8 cellular contexts compared by ENCODE assay signal in the genomic region with DNA sequence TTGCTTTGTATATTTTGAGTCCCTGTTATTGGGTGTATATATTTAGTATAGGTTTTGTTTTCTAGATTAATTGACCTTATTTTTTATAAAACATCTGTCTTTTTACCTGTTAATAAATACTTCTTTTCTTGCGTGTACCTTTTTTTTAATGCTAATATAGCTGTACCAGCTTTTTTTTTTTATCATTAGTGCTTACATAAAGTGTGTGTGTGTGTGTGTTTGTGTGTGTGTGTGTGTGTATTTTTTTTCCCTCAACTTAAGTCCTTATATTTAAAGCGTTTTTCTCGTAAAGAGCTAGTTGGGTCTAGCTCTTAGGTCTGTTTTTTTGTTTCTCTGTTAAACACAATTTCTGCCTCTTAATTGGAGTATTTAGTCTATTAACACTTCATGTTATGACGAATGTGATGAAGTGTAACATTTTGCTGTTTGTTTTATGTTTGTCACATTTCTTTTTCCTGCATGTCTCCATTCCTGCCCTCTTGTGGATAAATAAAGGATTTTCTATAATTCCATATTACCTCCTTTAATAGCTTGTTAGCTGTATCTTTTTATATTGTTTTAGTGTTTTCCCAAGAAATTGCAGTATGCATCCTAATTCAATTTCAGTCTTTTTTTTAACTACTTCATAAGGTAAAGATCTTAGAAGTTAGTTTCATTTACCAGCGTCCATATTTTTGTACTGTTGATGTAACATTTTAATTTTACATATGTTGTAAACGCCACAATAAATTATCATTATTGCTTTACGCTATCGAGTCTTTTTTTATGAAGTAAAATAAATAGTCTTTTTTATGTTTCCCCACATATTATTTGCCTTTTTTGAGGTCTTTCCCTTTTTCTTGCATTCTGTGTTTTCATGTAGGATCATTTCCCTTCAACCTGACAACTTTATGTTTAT. TPM values are rescaled to one million over a fixed set of nuclear protein-coding genes. Genes with fewer than 3 reads are reported as not detected.
DNase-seq lines count a peak whose midpoint lies in the region; ATAC-seq, FAIRE-seq and TF ChIP-seq lines count a peak whose summit lies in the region.

No MANE protein-coding gene starts in this region.

- peaks cover 38% of the 10 kb centered on the region for H3K4me1 Mint-ChIP-seq in CD14-positive monocyte
- peaks cover 34 to 36% (median 35%) of the 10 kb centered on the region in 3 donors for H3K4me1 Mint-ChIP-seq in IgD-negative memory B cell
- peaks cover 74% of the 10 kb centered on the region for H3K4me1 Mint-ChIP-seq in activated naive CD8-positive, alpha-beta T cell (ENCODE audit: low read depth)

- no peak for ATAC-seq in HG02885 (IDR thresholded peaks at IDR 0.05; ENCODE audit: poor library complexity, unreplicated experiment)
- no peak for ATAC-seq in HG02981 (IDR thresholded peaks at IDR 0.05; ENCODE audit: unreplicated experiment)

- H3K4me3 Mint-ChIP-seq in CD14-positive monocyte (no peak overlapping the region), IgD-negative memory B cell (peak overlapping the region; percentile 7 to 81 (median 62))
- peak overlapping the region; percentile 83 for H3K4me3 Mint-ChIP-seq in activated naive CD8-positive, alpha-beta T cell

- H3K9me3 Mint-ChIP-seq in CD14-positive monocyte (peaks cover 0 to 2% (median 0%) of the 10 kb centered on the region in 7 donors), IgD-negative memory B cell (no peaks in the 10 kb centered on the region)
- no peaks in the 10 kb centered on the region for H3K9me3 Mint-ChIP-seq in activated naive CD8-positive, alpha-beta T cell (ENCODE audit: low read depth)

- H3K27me3 Mint-ChIP-seq in CD14-positive monocyte (ENCODE audit: low read depth in 3 of 3) (peaks cover 0 to 1% (median 0%) of the 10 kb centered on the region in 3 donors), IgD-negative memory B cell (no peaks in the 10 kb centered on the region)
- H3K27me3 Mint-ChIP-seq in activated naive CD8-positive, alpha-beta T cell: no peaks in the 10 kb centered on the region

- FAIRE-seq in RCC 7860 (lab: Jason Lieb, UNC): no peak

- H3K27ac Mint-ChIP-seq in CD14-positive monocyte (peak overlapping the region in 2 of 7 donors; percentile 51 to 68), IgD-negative memory B cell (peak overlapping the region in 1 of 3 donors; percentile 59)
- H3K27ac Mint-ChIP-seq in activated naive CD8-positive, alpha-beta T cell: peak overlapping the region; percentile 94

- TF ChIP-seq CTCF in CD14-positive monocyte (IDR thresholded peaks at IDR 0.05): peak; percentile 55

- H3K36me3 Mint-ChIP-seq in CD14-positive monocyte (peaks cover 47 to 51% of the 10 kb centered on the region in 2 donors), IgD-negative memory B cell (peaks cover 2% of the 10 kb centered on the region)
- peaks cover 12% of the 10 kb centered on the region for H3K36me3 Mint-ChIP-seq in activated naive CD8-positive, alpha-beta T cell

- intact Hi-C loops in CD14-positive monocyte (cut with micrococcal nuclease): no loop called here

- DNase-seq in CD14-positive monocyte (ENCODE audit: low spot score) (no peak), left kidney (ENCODE audit: low read depth, low spot score) (peak; percentile 30), RCC 7860 (ENCODE audit: low spot score) (no peak), ecto neural progenitor cell (ENCODE audit: low spot score) (no peak)

RNA-seq across cellular contexts. Expression of a gene that starts 4.3 kb away (rescaled TPM):
- polyA plus RNA-seq in CD14-positive monocyte (10 to 100 TPM; 71.5 to 77.2 TPM), IgD-negative memory B cell (108 TPM)

RNA-seq across cellular contexts. Expression of a gene that starts 34.9 kb away (rescaled TPM):
- 1 to 10 TPM in 1 of 2 donors, under 1 TPM in 1; 0.67 to 1.4 TPM for polyA plus RNA-seq in CD14-positive monocyte
- polyA plus RNA-seq in IgD-negative memory B cell: 4.2 TPM

Comparison
In these comparisons a context has a peak if more than half of its experiments do, and no peak if none do; other contexts are left out.
1. H3K4me3 Mint-ChIP-seq: peak in IgD-negative memory B cell (4 of 4) and activated naive CD8-positive, alpha-beta T cell (single experiment); none in CD14-positive monocyte (0 of 2).